26 cellular contexts compared by ENCODE assay signal in genomic region chr1:113993766-113994165, GRCh38.
"Had no signal": no experiment of that assay in that cellular context is flagged by ENCODE, and none has a peak within 500 bp of the region (broad histone marks: within the 10 kb centered on the region; RNA-seq: fewer than 3 reads in every experiment).

No MANE protein-coding gene starts in this region.

- H3K27me3 ChIP-seq: stomach, suprapubic skin, testis, thyroid gland, tibial artery, tibial nerve, transverse colon, upper lobe of left lung, uterus, vagina had no signal

- H3K27me3 Mint-ChIP-seq: stimulated activated naive CD8-positive, alpha-beta T cell treated with anti-CD3 and anti-CD28 coated beads, Interleukin-15, Interleukin-2, amounts not matched to agents 100 ng/mL and 50 ng/mL, for 24 hours; type B pancreatic cell had no signal

- H3K27ac Mint-ChIP-seq: stimulated activated effector memory CD8-positive, alpha-beta T cell treated with anti-CD3 and anti-CD28 coated beads, Interleukin-12 subunit alpha, Interleukin-12 subunit beta, amount 100 ng/mL, for 72 hours; stimulated activated memory B cell treated with anti-CD40 and anti-IgM and Interleukin-4, amounts not matched to agents 10 μg/mL and 1 μg/mL and 100 μg/mL, for 72 hours; stimulated activated naive B cell treated with anti-CD40 and anti-IgM and Interleukin-4, amounts not matched to agents 10 μg/mL and 1 μg/mL and 100 μg/mL, for 72 hours; stimulated activated naive CD8-positive, alpha-beta T cell treated with anti-CD3 and anti-CD28 coated beads, Interleukin-15, amount 100 ng/mL, for 72 hours; stimulated activated naive CD8-positive, alpha-beta T cell treated with anti-CD3 and anti-CD28 coated beads, Interleukin-15, Interleukin-2, amounts not matched to agents 100 ng/mL and 50 ng/mL, for 24 hours; type B pancreatic cell had no signal

- H3K27ac ChIP-seq: stomach, suprapubic skin, testis, thoracic aorta, thyroid gland, tibial artery, tibial nerve, transverse colon, upper lobe of left lung, upper lobe of right lung, uterus, vagina had no signal

- H3K4me3 Mint-ChIP-seq: stimulated activated effector memory CD8-positive, alpha-beta T cell treated with anti-CD3 and anti-CD28 coated beads, Interleukin-12 subunit alpha, Interleukin-12 subunit beta, amount 100 ng/mL, for 72 hours; stimulated activated memory B cell treated with anti-CD40 and anti-IgM and Interleukin-4, amounts not matched to agents 10 μg/mL and 1 μg/mL and 100 μg/mL, for 72 hours; stimulated activated naive B cell treated with anti-CD40 and anti-IgM and Interleukin-4, amounts not matched to agents 10 μg/mL and 1 μg/mL and 100 μg/mL, for 72 hours; stimulated activated naive CD8-positive, alpha-beta T cell treated with anti-CD3 and anti-CD28 coated beads, Interleukin-15, amount 100 ng/mL, for 72 hours; stimulated activated naive CD8-positive, alpha-beta T cell treated with anti-CD3 and anti-CD28 coated beads, Interleukin-15, Interleukin-2, amounts not matched to agents 100 ng/mL and 50 ng/mL, for 24 hours; type B pancreatic cell had no signal

- H3K36me3 ChIP-seq: stomach, suprapubic skin, thoracic aorta, thyroid gland, tibial artery, tibial nerve, transverse colon, upper lobe of left lung, upper lobe of right lung, uterus, vagina had no signal

- H3K4me1 ChIP-seq: stomach, suprapubic skin, testis, thyroid gland, tibial artery, transverse colon, upper lobe of right lung, uterus, vagina had no signal

- H3K4me3 ChIP-seq: stomach, suprapubic skin, testis, thoracic aorta, thyroid gland, tibial artery, tibial nerve, transverse colon, upper lobe of left lung, upper lobe of right lung, uterus, vagina had no signal

- H3K36me3 Mint-ChIP-seq: stimulated activated effector memory CD8-positive, alpha-beta T cell treated with anti-CD3 and anti-CD28 coated beads, Interleukin-12 subunit alpha, Interleukin-12 subunit beta, amount 100 ng/mL, for 72 hours; type B pancreatic cell had no signal

- H3K9me3 ChIP-seq: suprapubic skin, testis, thyroid gland, upper lobe of right lung, uterus, vagina had no signal

- DNase-seq: stimulated activated CD4-positive, alpha-beta T cell treated with anti-CD3 and anti-CD28 coated beads, Interleukin-2, amount 100 ng/mL, for 48 hours; stimulated activated CD4-positive, alpha-beta T cell treated with anti-CD3 and anti-CD28 coated beads, Interleukin-4, amount 100 ng/mL, for 1 hour; stimulated activated CD4-positive, alpha-beta T cell treated with anti-CD3 and anti-CD28 coated beads, Interleukin-4, amount 100 ng/mL, for 24 hours; stimulated activated CD4-positive, alpha-beta T cell treated with anti-CD3 and anti-CD28 coated beads, Interleukin-4, amount 100 ng/mL, for 4 hours; stimulated activated CD8-positive, alpha-beta memory T cell treated with anti-CD3 and anti-CD28 coated beads, Interleukin-4, amount 100 ng/mL, for 48 hours; stimulated activated naive B cell treated with anti-CD40 and anti-IgM and Interleukin-4, amounts not matched to agents 10 μg/mL and 1 μg/mL and 100 μg/mL, for 72 hours; stimulated activated naive CD4-positive, alpha-beta T cell; stimulated activated naive CD4-positive, alpha-beta T cell treated with Interleukin-2 at 50 U/mL for 16 hours; stimulated activated naive CD8-positive, alpha-beta T cell treated with anti-CD3 and anti-CD28 coated beads, Interleukin-15, amount 100 ng/mL, for 72 hours; stimulated activated naive CD8-positive, alpha-beta T cell treated with anti-CD3 and anti-CD28 coated beads, Interleukin-15, Interleukin-2, amounts not matched to agents 100 U/mL and 50 U/mL, for 24 hours; stomach; testis; thyroid gland; tibial artery; transverse colon; upper lobe of left lung; upper lobe of right lung; uterus had no signal

- H3K4me1 Mint-ChIP-seq: stimulated activated effector memory CD8-positive, alpha-beta T cell treated with anti-CD3 and anti-CD28 coated beads, Interleukin-12 subunit alpha, Interleukin-12 subunit beta, amount 100 ng/mL, for 72 hours; stimulated activated memory B cell treated with anti-CD40 and anti-IgM and Interleukin-4, amounts not matched to agents 10 μg/mL and 1 μg/mL and 100 μg/mL, for 72 hours had no signal
